In genomic region chr10:60522617-60523016, GRCh38 we compare ENCODE assay signal across 17 cellular contexts.
DNase-seq lines count a peak whose midpoint lies in the region; ATAC-seq and TF ChIP-seq lines count a peak whose summit lies in the region.
"Had no signal": no experiment of that assay in that cellular context is flagged by ENCODE, and none has a peak within 500 bp of the region (broad histone marks: within the 10 kb centered on the region; RNA-seq: fewer than 3 reads in every experiment).

No MANE protein-coding gene starts in this region.

- peak overlapping the region; percentile 93; the same call in 1 of the 2 replicates for H3K27ac Mint-ChIP-seq in WTC11
- H3K27ac Mint-ChIP-seq in activated naive CD8-positive, alpha-beta T cell treated with anti-CD3 and anti-CD28 coated beads for 36 hours: no peak overlapping the region
- H3K27ac Mint-ChIP-seq: B cell; CD8-positive, alpha-beta T cell; IgD-negative memory B cell had no signal

- H3K4me2 ChIP-seq in smooth muscle cell: peak overlapping the region; percentile 16

- no peaks in the 10 kb centered on the region for H3K27me3 Mint-ChIP-seq in WTC11 (ENCODE audit: low read depth)
- no peaks in the 10 kb centered on the region for H3K27me3 Mint-ChIP-seq in activated naive CD8-positive, alpha-beta T cell treated with anti-CD3 and anti-CD28 coated beads for 36 hours
- H3K27me3 Mint-ChIP-seq: B cell, IgD-negative memory B cell had no signal

- no peak overlapping the region for H3K4me3 Mint-ChIP-seq in WTC11
- H3K4me3 Mint-ChIP-seq in activated naive CD8-positive, alpha-beta T cell treated with anti-CD3 and anti-CD28 coated beads for 36 hours: no peak overlapping the region
- H3K4me3 Mint-ChIP-seq: B cell; CD8-positive, alpha-beta T cell; IgD-negative memory B cell had no signal

- no peak for TF ChIP-seq CTCF in HEK293 (tag by site-specific recombination; IDR thresholded peaks at IDR 0.05)
- TF ChIP-seq CTCF in WTC11 (IDR thresholded peaks at IDR 0.05): no peak
- TF ChIP-seq CTCF in smooth muscle cell (IDR thresholded peaks at IDR 0.05; ENCODE audit: borderline replicate concordance, insufficient read depth, poor library complexity, severe bottlenecking): no peak

- DNase-seq in WTC11 (ENCODE audit: low spot score): no peak
- no peak for DNase-seq in smooth muscle cell (lab: John Stamatoyannopoulos, UW; ENCODE audit: unreplicated experiment)
- DNase-seq in NCI-H187 treated with DMSO at 0.1 percent for 48 hours (lab: John Stamatoyannopoulos, UW): no peak
- DNase-seq in NCI-H2107 (lab: John Stamatoyannopoulos, UW): no peak
- no peak for DNase-seq in activated naive CD8-positive, alpha-beta T cell treated with anti-CD3 and anti-CD28 coated beads for 36 hours
- DNase-seq in ACHN: no peak
- DNase-seq: CD8-positive, alpha-beta T cell; DND-41; GDM1; H7; MV-4-11; NCI-H2227 treated with DMSO at 0.1 percent for 48 hours; NCI-H524 treated with DMSO at 0.1 percent for 48 hours had no signal

- H3K9me3 ChIP-seq in HEK293 (ENCODE audit: control insufficient read depth, insufficient read depth, low read depth, low read length): no peaks in the 10 kb centered on the region
- peaks cover 5% of the 10 kb centered on the region for H3K9me3 ChIP-seq in iPS-20b (ENCODE audit: insufficient read depth, low read depth, low read length)
- no peaks in the 10 kb centered on the region for H3K9me3 ChIP-seq in smooth muscle cell (replicated peaks; ENCODE audit: low read depth)

- H3K9ac ChIP-seq in iPS-20b (ENCODE audit: low read depth, low read length): 0 out of 2 replicates have a peak overlapping the region, but pooled peaks have one; percentile 7
- H3K9ac ChIP-seq in smooth muscle cell (ENCODE audit: low read depth): no peak overlapping the region

- CTCF ChIA-PET in HEK293 (lab: Yijun Ruan, JAX): no interaction called here
- CTCF ChIA-PET in WTC11 (lab: Charles Lee): no interaction called here

- H3K36me3 Mint-ChIP-seq in WTC11: peaks cover 16% of the 10 kb centered on the region
- H3K36me3 Mint-ChIP-seq in activated naive CD8-positive, alpha-beta T cell treated with anti-CD3 and anti-CD28 coated beads for 36 hours: no peaks in the 10 kb centered on the region
- H3K36me3 Mint-ChIP-seq: CD8-positive, alpha-beta T cell had no signal

- H3K4me1 ChIP-seq in HEK293 (ENCODE audit: control insufficient read depth, insufficient read depth, low read length): peaks cover 24% of the 10 kb centered on the region
- peaks cover 22% of the 10 kb centered on the region for H3K4me1 ChIP-seq in iPS-20b (ENCODE audit: insufficient read depth, low read length)
- no peaks in the 10 kb centered on the region for H3K4me1 ChIP-seq in smooth muscle cell (ENCODE audit: low read depth)

- no peaks in the 10 kb centered on the region for H3K79me2 ChIP-seq in smooth muscle cell (ENCODE audit: low read depth)

- H3K4me1 Mint-ChIP-seq in WTC11: peaks cover 46% of the 10 kb centered on the region
- no peaks in the 10 kb centered on the region for H3K4me1 Mint-ChIP-seq in activated naive CD8-positive, alpha-beta T cell treated with anti-CD3 and anti-CD28 coated beads for 36 hours
- H3K4me1 Mint-ChIP-seq: B cell had no signal

- no peak for ATAC-seq in WTC11
- ATAC-seq: CD8-positive, alpha-beta T cell had no signal

- H3F3A ChIP-seq in smooth muscle cell (ENCODE audit: low read depth): no peaks in the 10 kb centered on the region

- WGBS in smooth muscle cell (ENCODE audit: low lambda C conversion rate): 90% methylated on average over 2 of the region's 2 CpGs

- peaks cover 20% of the 10 kb centered on the region for H3K9me3 Mint-ChIP-seq in WTC11
- H3K9me3 Mint-ChIP-seq in activated naive CD8-positive, alpha-beta T cell treated with anti-CD3 and anti-CD28 coated beads for 36 hours: no peaks in the 10 kb centered on the region

- in situ Hi-C loops in ACHN (cut with HindIII; ENCODE audit: low pct_ligation_motif_present, low pct_unique_long_range_greater_than_20kb, low sequenced_read_pairs): no loop called here

- POLR2A ChIA-PET in HEK293 (lab: Yijun Ruan, JAX) (no interaction called here), WTC11 (lab: Charles Lee) (no interaction called here)

- H3K4me3 ChIP-seq in HEK293 (ENCODE audit: low read depth, low read length): no peak overlapping the region
- H3K4me3 ChIP-seq in iPS-20b (ENCODE audit: low read length): no peak overlapping the region
- no peak overlapping the region for H3K4me3 ChIP-seq in smooth muscle cell

- no peaks in the 10 kb centered on the region for H3K36me3 ChIP-seq in HEK293 (ENCODE audit: control insufficient read depth in 2 of 2, insufficient read depth in 1 of 2, low read length in 2 of 2)
- no peaks in the 10 kb centered on the region for H3K36me3 ChIP-seq in iPS-20b (ENCODE audit: insufficient read depth, low read depth, low read length)
- no peaks in the 10 kb centered on the region for H3K36me3 ChIP-seq in smooth muscle cell (ENCODE audit: low read depth)

- no peak overlapping the region for H2AFZ ChIP-seq in smooth muscle cell (ENCODE audit: low read depth)

- no peaks in the 10 kb centered on the region for H4K20me1 ChIP-seq in smooth muscle cell (ENCODE audit: low read depth)

- H3K27ac ChIP-seq in HEK293 (ENCODE audit: extremely low read depth, low read depth, low read length) (no peak overlapping the region; the same call in 1 of the 2 replicates), iPS-20b (ENCODE audit: low read length) (no peak overlapping the region), smooth muscle cell (ENCODE audit: low read depth) (no peak overlapping the region)

- no peaks in the 10 kb centered on the region for H3K27me3 ChIP-seq in iPS-20b (ENCODE audit: insufficient read depth, low read length)
- H3K27me3 ChIP-seq in smooth muscle cell (ENCODE audit: low read depth): no peaks in the 10 kb centered on the region

TF ChIP-seq in HEK293, 187 proteins besides CTCF, POLR2A, EP300 and RAD21:
- TF ChIP-seq ZNF366 (tag by site-specific recombination; conservative IDR thresholded peaks at IDR 0.05) (no peak), ZNF510 (tag by site-specific recombination; IDR thresholded peaks at IDR 0.05; ENCODE audit: insufficient replicate concordance) (peak; percentile 91), ZNF133 (tag by site-specific recombination; IDR thresholded peaks at IDR 0.05) (no peak)

TF ChIP-seq in WTC11, 78 proteins besides CTCF, POLR2A, EP300 and RAD21:
- TF ChIP-seq ZNF121 (CRISPR knock-in tag; IDR thresholded peaks at IDR 0.05): no peak
